Comparison of ENCODE assay signal across 8 cellular contexts in genomic region chr7:158830211-158830723, GRCh38. TPM values are rescaled to one million over a fixed set of nuclear protein-coding genes. Genes with fewer than 3 reads are reported as not detected.
A peak's percentile ranks its signal among the peaks of the same experiment; 100 is the strongest.
DNase-seq lines count a peak whose midpoint lies in the region; ATAC-seq lines count a peak whose summit lies in the region.

No MANE protein-coding gene starts in this region.

- POLR2A ChIA-PET in activated CD8-positive, alpha-beta T cell treated with anti-CD3 and anti-CD28 coated beads, Interleukin-2, amount 10 ng/mL, durations not matched to agents 7 days and 5 days (lab: Charles Lee) = interaction anchor here (0.7 to 2.2 kb wide), 11 partner anchors 11 to 146 kb away, joined by 3 to 16 read pairs (median 4); partner anchors contain the start of gene DYNC2I1

- 2% methylated on average over 14 of the region's 14 CpGs for WGBS in right cardiac atrium

- H3K9me3 Mint-ChIP-seq in activated CD8-positive, alpha-beta T cell treated with anti-CD3 and anti-CD28 coated beads, Interleukin-2, amount 10 ng/mL, durations not matched to agents 7 days and 5 days (ENCODE audit: insufficient read depth) = no peaks in the 10 kb centered on the region

- peak overlapping the region; percentile 98 for H3K27ac ChIP-seq in right cardiac atrium (ENCODE audit: low read length)
- peak overlapping the region; percentile 73 to 100 (median 97) for H3K27ac ChIP-seq in skin epidermis

- H3K4me3 ChIP-seq in H7 (ENCODE audit: insufficient read depth, low read depth, low read length) (peak overlapping the region; percentile 96), right cardiac atrium (ENCODE audit: low read length) (peak overlapping the region; percentile 61), skin epidermis (peak overlapping the region; percentile 69 to 94 (median 84))

- no peak for ATAC-seq in activated CD8-positive, alpha-beta T cell treated with anti-CD3 and anti-CD28 coated beads, Interleukin-2, amount 10 ng/mL, durations not matched to agents 7 days and 5 days
- peak in 1 of 2 donors; percentile 1 for ATAC-seq in right cardiac atrium
- no peak for ATAC-seq in GM19324 (IDR thresholded peaks at IDR 0.05; ENCODE audit: low FRiP score, unreplicated experiment)

- DNase-seq in H7 = no peak
- DNase-seq in activated CD8-positive, alpha-beta T cell treated with anti-CD3 and anti-CD28 coated beads, Interleukin-2, amount 10 ng/mL, durations not matched to agents 7 days and 5 days = no peak
- no peak for DNase-seq in right cardiac atrium
- DNase-seq in stimulated activated CD4-positive, alpha-beta T cell treated with anti-CD3 and anti-CD28 coated beads, Interleukin-2, amount 100 ng/mL, for 48 hours = no peak
- no peak for DNase-seq in ureter (ENCODE audit: low spot score)
- DNase-seq in SHP77 treated with DMSO at 0.1 percent for 48 hours (lab: John Stamatoyannopoulos, UW) = no peak

- H3K36me3 Mint-ChIP-seq in activated CD8-positive, alpha-beta T cell treated with anti-CD3 and anti-CD28 coated beads, Interleukin-2, amount 10 ng/mL, durations not matched to agents 7 days and 5 days (ENCODE audit: low read depth) = peaks cover 19% of the 10 kb centered on the region

- H3K27ac Mint-ChIP-seq in activated CD8-positive, alpha-beta T cell treated with anti-CD3 and anti-CD28 coated beads, Interleukin-2, amount 10 ng/mL, durations not matched to agents 7 days and 5 days = peak overlapping the region; percentile 90

- CTCF ChIA-PET in activated CD8-positive, alpha-beta T cell treated with anti-CD3 and anti-CD28 coated beads, Interleukin-2, amount 10 ng/mL, durations not matched to agents 7 days and 5 days (lab: Charles Lee) = interaction anchor here (1.2 to 2.3 kb wide), 5 partner anchors 11 to 33 kb away, joined by 4 to 8 read pairs (median 5); no protein-coding TSS in a partner anchor

- intact Hi-C loops in right cardiac atrium (cut with DNase I) = no loop called here

- H3K27me3 ChIP-seq in H7 (ENCODE audit: control insufficient read depth, insufficient read depth, low read length) = no peaks in the 10 kb centered on the region; the same call in 1 of the 2 replicates
- no peaks in the 10 kb centered on the region for H3K27me3 ChIP-seq in right cardiac atrium (ENCODE audit: control insufficient read depth, insufficient read depth)

- H3K27me3 Mint-ChIP-seq in activated CD8-positive, alpha-beta T cell treated with anti-CD3 and anti-CD28 coated beads, Interleukin-2, amount 10 ng/mL, durations not matched to agents 7 days and 5 days (ENCODE audit: low read depth) = peaks cover 8% of the 10 kb centered on the region

- no peaks in the 10 kb centered on the region for H3K4me1 ChIP-seq in right cardiac atrium (ENCODE audit: control insufficient read depth, insufficient read depth, low read length)

- H3K9me3 ChIP-seq in right cardiac atrium (ENCODE audit: control insufficient read depth, low read length) = no peaks in the 10 kb centered on the region

- H3K36me3 ChIP-seq in H7 (replicated peaks; ENCODE audit: control insufficient read depth, insufficient read depth, low read length) = no peaks in the 10 kb centered on the region

- peaks cover 32% of the 10 kb centered on the region for H3K4me1 Mint-ChIP-seq in activated CD8-positive, alpha-beta T cell treated with anti-CD3 and anti-CD28 coated beads, Interleukin-2, amount 10 ng/mL, durations not matched to agents 7 days and 5 days (ENCODE audit: low read depth)

- H3K4me3 Mint-ChIP-seq in activated CD8-positive, alpha-beta T cell treated with anti-CD3 and anti-CD28 coated beads, Interleukin-2, amount 10 ng/mL, durations not matched to agents 7 days and 5 days = peak overlapping the region; percentile 78

RNA-seq across cellular contexts. Expression of gene ESYT2, which starts 1.0 kb away (rescaled TPM):
- total RNA-seq in H7 (2014; rRNA removed; shearing (Covaris generic)) = 33.1 and 41.0 TPM in 2 replicates
- total RNA-seq in activated CD8-positive, alpha-beta T cell treated with anti-CD3 and anti-CD28 coated beads, Interleukin-2, amount 10 ng/mL, durations not matched to agents 7 days and 5 days = 10 to 100 TPM; 85.0 to 85.9 TPM
- total RNA-seq in right cardiac atrium (10 to 100 TPM; 48.2 to 84.7 (median 54.6) TPM), ureter (83.9 TPM)
- polyA plus RNA-seq in right cardiac atrium = 29.0 TPM

RNA-seq across cellular contexts. Expression of gene DYNC2I1, which starts 26.1 kb away (rescaled TPM):
- 5.5 and 11.8 TPM in 2 replicates for total RNA-seq in H7 (2014; rRNA removed; shearing (Covaris generic))
- total RNA-seq in activated CD8-positive, alpha-beta T cell treated with anti-CD3 and anti-CD28 coated beads, Interleukin-2, amount 10 ng/mL, durations not matched to agents 7 days and 5 days = 10 to 100 TPM; 17.4 to 18.9 TPM
- total RNA-seq in right cardiac atrium = 10 to 100 TPM; 25.4 to 32.1 (median 28.6) TPM
- polyA plus RNA-seq in right cardiac atrium = 28.7 TPM
- 23.8 TPM for total RNA-seq in ureter
